ENCODE assay signal across 20 cellular contexts in the genomic region with DNA sequence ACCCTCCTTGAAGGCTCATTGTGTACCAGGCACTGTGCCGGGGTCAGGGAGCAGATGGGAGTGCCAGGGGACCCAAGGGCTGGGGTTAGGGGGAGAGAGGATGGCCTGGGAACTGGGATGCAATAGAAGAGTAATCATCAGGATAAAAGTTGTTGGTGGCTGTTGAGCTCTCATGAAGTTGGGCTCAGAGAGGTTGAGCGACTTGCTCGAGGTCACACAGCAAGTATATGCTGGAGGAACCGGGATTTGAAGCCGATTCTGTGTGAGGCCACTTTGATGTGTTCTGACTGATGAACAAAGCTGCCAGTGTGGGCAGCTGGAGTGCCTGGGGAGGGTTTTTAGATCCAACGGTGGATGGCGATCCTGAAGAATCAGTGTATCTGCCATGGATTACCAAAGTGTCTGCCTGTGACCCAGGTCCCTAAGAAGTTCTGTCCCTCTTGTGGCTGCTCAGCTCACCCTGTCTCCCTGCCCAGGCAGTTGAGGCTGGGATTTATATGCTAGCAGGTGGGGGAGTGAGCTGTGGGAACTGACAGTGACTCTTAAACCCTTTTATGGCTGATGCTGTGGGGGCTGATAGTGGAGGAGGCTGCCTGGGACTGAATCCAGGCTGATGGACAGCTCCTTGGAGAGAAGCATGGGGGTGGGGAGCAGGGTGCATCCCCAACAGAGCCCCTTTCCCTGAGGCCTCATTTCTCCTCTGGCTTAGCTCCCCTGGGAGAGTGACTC. TPM values are rescaled to one million over a fixed set of nuclear protein-coding genes. Genes with fewer than 3 reads are reported as not detected.
DNase-seq lines count a peak whose midpoint lies in the region; ATAC-seq and TF ChIP-seq lines count a peak whose summit lies in the region.
"Had no signal": no experiment of that assay in that cellular context is flagged by ENCODE, and none has a peak within 500 bp of the region (broad histone marks: within the 10 kb centered on the region; RNA-seq: fewer than 3 reads in every experiment).

No MANE protein-coding gene starts in this region.

- H3K9me3 Mint-ChIP-seq in activated naive CD4-positive, alpha-beta T cell treated with anti-CD3 and anti-CD28 coated beads, Interleukin-2, amount 50 U/mL, for 24 hours, result no peaks in the 10 kb centered on the region
- H3K9me3 Mint-ChIP-seq in activated naive CD8-positive, alpha-beta T cell treated with anti-CD3 and anti-CD28 coated beads for 36 hours, result peaks cover 2% of the 10 kb centered on the region
- H3K9me3 Mint-ChIP-seq in progenitor cell of endocrine pancreas (ENCODE audit: low read depth), result peaks cover 9% of the 10 kb centered on the region

- H3K27ac Mint-ChIP-seq in activated naive CD4-positive, alpha-beta T cell treated with anti-CD3 and anti-CD28 coated beads, Interleukin-2, amount 50 U/mL, for 24 hours, result peak overlapping the region; percentile 23
- peak overlapping the region; percentile 36 for H3K27ac Mint-ChIP-seq in activated naive CD8-positive, alpha-beta T cell treated with anti-CD3 and anti-CD28 coated beads for 36 hours
- H3K27ac Mint-ChIP-seq in progenitor cell of endocrine pancreas, result no peak overlapping the region
- H3K27ac Mint-ChIP-seq: T-helper 2 cell treated with Interferon-gamma antibody and Interleukin-4, amounts not matched to agents 5 μg/mL and 100 μg/mL, for 36 hours had no signal

- H3K36me3 Mint-ChIP-seq in activated naive CD4-positive, alpha-beta T cell treated with anti-CD3 and anti-CD28 coated beads, Interleukin-2, amount 50 U/mL, for 24 hours, result peaks cover 25% of the 10 kb centered on the region
- peaks cover 27% of the 10 kb centered on the region for H3K36me3 Mint-ChIP-seq in activated naive CD8-positive, alpha-beta T cell treated with anti-CD3 and anti-CD28 coated beads for 36 hours
- H3K36me3 Mint-ChIP-seq in progenitor cell of endocrine pancreas (ENCODE audit: insufficient read depth), result no peaks in the 10 kb centered on the region

- TF ChIP-seq CTCF in transverse colon (IDR thresholded peaks at IDR 0.05), result no peak
- no peak for TF ChIP-seq CTCF in progenitor cell of endocrine pancreas (IDR thresholded peaks at IDR 0.05; ENCODE audit: unreplicated experiment)

- ATAC-seq in GM18498 (IDR thresholded peaks at IDR 0.05; ENCODE audit: unreplicated experiment), result no peak

- intact Hi-C loops in transverse colon (cut with DNase I; ENCODE audit: low total_unique reads), result no loop called here

- H3K36me3 ChIP-seq in muscle layer of colon (ENCODE audit: insufficient read depth, low read length) (no peaks in the 10 kb centered on the region), transverse colon (no peaks in the 10 kb centered on the region)
- H3K36me3 ChIP-seq: vagina, WERI-Rb-1 had no signal

- H3K4me1 ChIP-seq in muscle layer of colon (ENCODE audit: insufficient read depth, low read length), result peaks cover 21% of the 10 kb centered on the region
- H3K4me1 ChIP-seq in transverse colon, result peaks cover 0 to 4% (median 0%) of the 10 kb centered on the region in 4 donors

- peak overlapping the region; percentile 29 for H3K9ac ChIP-seq in muscle layer of colon (ENCODE audit: low read length)

- in situ Hi-C loops in transverse colon (cut with MboI; ENCODE audit: low pct_ligation_motif_present in 1 of 4, low pct_unique_long_range_greater_than_20kb in 1 of 4, low sequenced_read_pairs in 3 of 4), result loop anchor here in 3 of 4 donors (10.0 to 25.0 kb wide), 4 partner anchors 205 to 455 kb away; partner anchors contain the start of gene RETN (in 1 of the 3)

- H3K27me3 Mint-ChIP-seq in activated naive CD4-positive, alpha-beta T cell treated with anti-CD3 and anti-CD28 coated beads, Interleukin-2, amount 50 U/mL, for 24 hours, result no peaks in the 10 kb centered on the region
- no peaks in the 10 kb centered on the region for H3K27me3 Mint-ChIP-seq in activated naive CD8-positive, alpha-beta T cell treated with anti-CD3 and anti-CD28 coated beads for 36 hours
- H3K27me3 Mint-ChIP-seq in progenitor cell of endocrine pancreas, result peaks cover 32% of the 10 kb centered on the region

- DNase-seq in activated naive CD4-positive, alpha-beta T cell treated with Interleukin-2 at 50 U/mL for 16 hours, result no peak
- DNase-seq in activated naive CD8-positive, alpha-beta T cell treated with anti-CD3 and anti-CD28 coated beads for 36 hours, result no peak
- no peak for DNase-seq in transverse colon
- DNase-seq in central memory CD4-positive, alpha-beta T cell, result no peak
- DNase-seq in progenitor cell of endocrine pancreas (ENCODE audit: low spot score, unreplicated experiment), result no peak
- DNase-seq: activated CD4-positive, alpha-beta T cell treated with anti-CD3 and anti-CD28 coated beads, Interleukin-2, amount 50 U/mL, for 48 hours; activated naive CD4-positive, alpha-beta T cell treated with anti-CD3 and anti-CD28 coated beads, Interleukin-2, amount 50 U/mL, for 16 hours; activated T-cell treated with anti-CD3 and anti-CD28 coated beads, Interleukin-2, amount 50 U/mL, for 1 hour; DND-41; effector CD8-positive, alpha-beta T cell; NCI-H1105 treated with DMSO at 0.1 percent for 48 hours; NCI-H524; substantia nigra; WERI-Rb-1 had no signal

- H3K27ac ChIP-seq in muscle layer of colon (ENCODE audit: low read depth, low read length) (peak overlapping the region; percentile 66), transverse colon (peak overlapping the region; percentile 46 to 85 (median 74))
- H3K27ac ChIP-seq: neutrophil, vagina, WERI-Rb-1 had no signal

- H3K27me3 ChIP-seq in muscle layer of colon (ENCODE audit: control insufficient read depth in 1 of 2, insufficient read depth in 2 of 2, low read length in 2 of 2), result no peaks in the 10 kb centered on the region
- H3K27me3 ChIP-seq in transverse colon, result no peaks in the 10 kb centered on the region
- H3K27me3 ChIP-seq: neutrophil, vagina had no signal

- TF ChIP-seq POLR2A in transverse colon (IDR thresholded peaks at IDR 0.05), result no peak

- no peaks in the 10 kb centered on the region for H3K9me3 ChIP-seq in muscle layer of colon (ENCODE audit: low read length)
- H3K9me3 ChIP-seq in transverse colon, result peaks cover under 1 to 2% of the 10 kb centered on the region in 2 donors
- H3K9me3 ChIP-seq: neutrophil, vagina had no signal

- 87% methylated on average over 7 of the region's 7 CpGs; no CpG with 5 or more reads in 1 of the 2 donors for WGBS in transverse colon (ENCODE audit: low coverage in 1 of 2), 2 donors

- no peak overlapping the region for H3K4me3 Mint-ChIP-seq in activated naive CD4-positive, alpha-beta T cell treated with anti-CD3 and anti-CD28 coated beads, Interleukin-2, amount 50 U/mL, for 24 hours
- H3K4me3 Mint-ChIP-seq in activated naive CD8-positive, alpha-beta T cell treated with anti-CD3 and anti-CD28 coated beads for 36 hours, result no peak overlapping the region
- H3K4me3 Mint-ChIP-seq in progenitor cell of endocrine pancreas (ENCODE audit: low read depth), result no peak overlapping the region
- H3K4me3 Mint-ChIP-seq: T-helper 2 cell treated with Interferon-gamma antibody and Interleukin-4, amounts not matched to agents 5 μg/mL and 100 μg/mL, for 36 hours had no signal

- H3K4me3 ChIP-seq in muscle layer of colon (ENCODE audit: low read depth in 1 of 2, low read length in 2 of 2) (peak overlapping the region; percentile 64 to 72), transverse colon (peak overlapping the region in 3 of 4 donors; percentile 14 to 35 (median 23))
- H3K4me3 ChIP-seq: vagina had no signal

- no peak for TF ChIP-seq EP300 in transverse colon (IDR thresholded peaks at IDR 0.05; ENCODE audit: low read depth)

- H3K4me1 Mint-ChIP-seq in activated naive CD4-positive, alpha-beta T cell treated with anti-CD3 and anti-CD28 coated beads, Interleukin-2, amount 50 U/mL, for 24 hours, result peaks cover 83% of the 10 kb centered on the region
- H3K4me1 Mint-ChIP-seq in activated naive CD8-positive, alpha-beta T cell treated with anti-CD3 and anti-CD28 coated beads for 36 hours, result peaks cover 41% of the 10 kb centered on the region
- no peaks in the 10 kb centered on the region for H3K4me1 Mint-ChIP-seq in progenitor cell of endocrine pancreas (ENCODE audit: low read depth)

RNA-seq across cellular contexts. Expression of gene ARHGEF18, which starts 8.3 kb away (rescaled TPM):
- 10 to 100 TPM; 26.3 to 30.8 TPM for total RNA-seq in activated naive CD8-positive, alpha-beta T cell treated with anti-CD3 and anti-CD28 coated beads for 36 hours
- 100 to 1,000 TPM in 1 of 4 donors, 10 to 100 TPM in 3; 32.0 to 162 (median 92.8) TPM for total RNA-seq in transverse colon
- 53.4 and 60.8 TPM in 2 replicates for total RNA-seq in progenitor cell of endocrine pancreas
